15 cellular contexts compared by ENCODE assay signal in genomic region chr2:60633615-60634014, GRCh38.
DNase-seq lines count a peak whose midpoint lies in the region; ATAC-seq and TF ChIP-seq lines count a peak whose summit lies in the region.
"Had no signal": no experiment of that assay in that cellular context is flagged by ENCODE, and none has a peak within 500 bp of the region (broad histone marks: within the 10 kb centered on the region; RNA-seq: fewer than 3 reads in every experiment).

No MANE protein-coding gene starts in this region.

- H3K36me3 ChIP-seq in sigmoid colon, result no peaks in the 10 kb centered on the region
- H3K36me3 ChIP-seq: gastrocnemius medialis had no signal

- TF ChIP-seq EP300 in sigmoid colon (IDR thresholded peaks at IDR 0.05), result no peak

- H3K4me3 ChIP-seq in sigmoid colon, result no peak overlapping the region
- H3K4me3 ChIP-seq: gastrocnemius medialis had no signal

- TF ChIP-seq CTCF in foreskin keratinocyte (conservative IDR thresholded peaks at IDR 0.05) (no peak), sigmoid colon (IDR thresholded peaks at IDR 0.05) (no peak)

- 73 to 85% methylated on average over 5 of the region's 5 CpGs for WGBS in sigmoid colon, 2 donors

- H3K4me1 ChIP-seq in foreskin keratinocyte, result no peaks in the 10 kb centered on the region
- H3K4me1 ChIP-seq in sigmoid colon, result no peaks in the 10 kb centered on the region
- H3K4me1 ChIP-seq: gastrocnemius medialis had no signal

- intact Hi-C loops in sigmoid colon (cut with DNase I), result no loop called here

- peaks cover 12% of the 10 kb centered on the region for H3K27me3 ChIP-seq in foreskin keratinocyte
- H3K27me3 ChIP-seq in sigmoid colon, result peaks cover 0 to 3% (median 0%) of the 10 kb centered on the region in 3 donors
- H3K27me3 ChIP-seq: gastrocnemius medialis had no signal

- peak; percentile 34 for DNase-seq in NCI-H1092 (lab: John Stamatoyannopoulos, UW)
- DNase-seq in NCI-H2081 treated with DMSO at 0.1 percent for 48 hours (lab: John Stamatoyannopoulos, UW), result peak; percentile 97
- DNase-seq in NCI-H748 (lab: John Stamatoyannopoulos, UW; ENCODE audit: unreplicated experiment), result peak; percentile 84
- DNase-seq in middle frontal gyrus (ENCODE audit: extremely low spot score, low spot score), result peak; percentile 6
- DNase-seq in foreskin keratinocyte, result no peak
- DNase-seq in sigmoid colon, result no peak
- no peak for DNase-seq in SW 1271 (lab: John Stamatoyannopoulos, UW)
- DNase-seq: activated CD4-positive, alpha-beta memory T cell treated with anti-CD3 and anti-CD28 coated beads for 36 hours; amniotic stem cell; gastrocnemius medialis; GF-D8; H7; OCI-M1; stimulated activated CD4-positive, alpha-beta T cell treated with anti-CD3 and anti-CD28 coated beads, Interleukin-2, amount 100 ng/mL, for 24 hours had no signal

- no peak for TF ChIP-seq POLR2A in sigmoid colon (IDR thresholded peaks at IDR 0.05)

- ATAC-seq in foreskin keratinocyte, result no peak
- ATAC-seq: gastrocnemius medialis had no signal

- no peak overlapping the region for H3K27ac ChIP-seq in foreskin keratinocyte
- no peak overlapping the region for H3K27ac ChIP-seq in sigmoid colon
- H3K27ac ChIP-seq: gastrocnemius medialis, VCaP had no signal

- no peaks in the 10 kb centered on the region for H3K9me3 ChIP-seq in sigmoid colon
- H3K9me3 ChIP-seq: gastrocnemius medialis had no signal

Comparison
In these comparisons a context has a peak if more than half of its experiments do, and no peak if none do; other contexts are left out.
1. DNase-seq: peak in NCI-H1092 (single experiment), NCI-H2081 treated with DMSO at 0.1 percent for 48 hours (single experiment), NCI-H748 (single experiment) and middle frontal gyrus (single experiment); none in foreskin keratinocyte (0 of 2), sigmoid colon (single experiment) and SW 1271 (0 of 2).